In the genomic region with DNA sequence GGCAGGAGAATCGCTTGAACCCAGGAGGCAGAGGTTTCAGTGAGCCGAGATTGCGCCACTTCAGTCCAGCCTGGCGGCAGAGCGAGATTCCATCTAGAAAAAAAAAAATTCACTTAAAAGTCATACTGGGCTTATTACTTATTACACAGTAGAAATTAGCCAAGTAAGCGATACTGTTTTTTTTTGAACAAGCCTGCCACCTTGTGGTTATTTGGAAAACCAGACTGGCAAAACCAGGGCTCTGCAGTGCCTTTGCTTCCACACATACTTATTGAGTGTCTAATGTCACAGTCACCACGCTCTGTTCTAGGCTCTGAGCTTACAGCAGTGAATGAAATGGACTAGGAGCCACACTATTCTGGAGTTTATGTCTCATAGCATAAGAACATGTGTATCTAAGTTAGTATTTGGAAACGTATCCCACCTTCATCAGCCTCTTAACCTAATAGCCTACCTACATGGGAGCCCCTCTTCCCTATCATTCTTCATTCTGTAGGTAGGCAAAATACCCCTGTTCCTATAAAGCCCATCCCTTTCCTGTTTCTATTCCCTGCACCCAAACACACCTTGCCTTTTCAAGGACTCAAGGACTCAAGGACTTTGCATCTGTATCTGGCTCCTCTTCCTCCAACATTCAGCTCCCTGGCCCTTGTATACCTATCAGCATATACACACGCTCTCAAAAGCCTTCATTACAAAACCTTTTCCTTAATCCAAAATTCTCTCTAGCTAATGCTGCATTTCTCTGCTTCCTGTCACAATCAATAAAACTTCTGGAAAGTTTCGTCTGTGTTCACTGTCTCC, we compare ENCODE assay signal across 1 cellular context.
TF ChIP-seq lines count a peak whose summit lies in the region.

No MANE protein-coding gene starts in this region.

TF ChIP-seq in H1, 55 proteins besides CTCF, POLR2A, EP300 and RAD21:
- peak; percentile 84 for TF ChIP-seq MAFK (IDR thresholded peaks at IDR 0.05; ENCODE audit: low read depth, low read length)
- TF ChIP-seq, protein P1, sequence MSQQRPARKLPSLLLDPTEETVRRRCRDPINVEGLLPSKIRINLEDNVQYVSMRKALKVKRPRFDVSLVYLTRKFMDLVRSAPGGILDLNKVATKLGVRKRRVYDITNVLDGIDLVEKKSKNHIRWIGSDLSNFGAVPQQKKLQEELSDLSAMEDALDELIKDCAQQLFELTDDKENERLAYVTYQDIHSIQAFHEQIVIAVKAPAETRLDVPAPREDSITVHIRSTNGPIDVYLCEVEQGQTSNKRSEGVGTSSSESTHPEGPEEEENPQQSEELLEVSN (IDR thresholded peaks at IDR 0.05) = no peak
